ENCODE assay signal across 8 cellular contexts in genomic region chr5:65928341-65928752, GRCh38. TPM values are rescaled to one million over a fixed set of nuclear protein-coding genes. Genes with fewer than 3 reads are reported as not detected.
DNase-seq lines count a peak whose midpoint lies in the region; ATAC-seq and TF ChIP-seq lines count a peak whose summit lies in the region.

No MANE protein-coding gene starts in this region.

- peak overlapping the region; percentile 97 for H3K27ac ChIP-seq in cardiac muscle cell
- H3K27ac ChIP-seq in uterus = peak overlapping the region; percentile 99 to 100

- H3K36me3 ChIP-seq in cardiac muscle cell = no peaks in the 10 kb centered on the region
- no peaks in the 10 kb centered on the region for H3K36me3 ChIP-seq in uterus

- no peaks in the 10 kb centered on the region for H3K27me3 ChIP-seq in cardiac muscle cell
- H3K27me3 ChIP-seq in uterus = no peaks in the 10 kb centered on the region

- intact Hi-C loops in left ventricle myocardium superior (cut with micrococcal nuclease) = loop anchor here (5.0 kb wide), 1 partner anchor 214 kb away; the partner anchor contains the start of gene SREK1
- intact Hi-C loops in uterus (cut with DNase I; ENCODE audit: low total_unique reads) = no loop called here

- TF ChIP-seq CTCF in cardiac muscle cell (IDR thresholded peaks at IDR 0.05; ENCODE audit: low read depth, low read length) (no peak), astrocyte of the cerebellum (IDR thresholded peaks at IDR 0.05; ENCODE audit: low read depth, low read length, missing control alignments) (no peak), uterus (IDR thresholded peaks at IDR 0.05) (no peak)

- no peak for TF ChIP-seq POLR2A in uterus (IDR thresholded peaks at IDR 0.05)

- ATAC-seq in left ventricle myocardium superior (no peak), GM19328 (IDR thresholded peaks at IDR 0.05; ENCODE audit: unreplicated experiment) (no peak)

- no peaks in the 10 kb centered on the region for H3K4me1 ChIP-seq in cardiac muscle cell (ENCODE audit: low read depth)
- peaks cover 0 to 9% of the 10 kb centered on the region in 2 donors for H3K4me1 ChIP-seq in uterus

- DNase-seq in cardiac muscle cell (ENCODE audit: low read depth in 1 of 2, low spot score in 1 of 2) (peak in 1 of 2 donors; percentile 9), left ventricle myocardium superior (no peak), astrocyte of the cerebellum (ENCODE audit: low read depth) (no peak), lung microvascular endothelial cell (ENCODE audit: low read depth in 2 of 2) (peak; percentile 8 to 12), uterus (no peak), COLO829 (ENCODE audit: low spot score) (no peak)
- no peak for DNase-seq in activated CD4-positive, alpha-beta T cell treated with anti-CD3 and anti-CD28 coated beads for 1 hour

- in situ Hi-C loops in astrocyte of the cerebellum (cut with HindIII; ENCODE audit: low sequenced_read_pairs) = no loop called here

- H3K9me3 ChIP-seq in cardiac muscle cell (ENCODE audit: low read depth) (no peaks in the 10 kb centered on the region), uterus (no peaks in the 10 kb centered on the region)

- H3K4me3 ChIP-seq in cardiac muscle cell = peak overlapping the region; percentile 66
- peak overlapping the region; percentile 77 for H3K4me3 ChIP-seq in astrocyte of the cerebellum (ENCODE audit: low read depth, low read length)
- H3K4me3 ChIP-seq in uterus = peak overlapping the region; percentile 92 to 96

RNA-seq across cellular contexts. Expression of gene ERBIN, which starts 2.0 kb away (rescaled TPM):
- total RNA-seq in cardiac muscle cell = 28.9 and 35.1 TPM in 2 replicates
- 22.3 and 35.2 TPM in 2 replicates for polyA plus RNA-seq in cardiac muscle cell
- total RNA-seq in left ventricle myocardium superior = 39.6 TPM
- total RNA-seq in lung microvascular endothelial cell = 43.8 and 55.2 TPM in 2 replicates
- 100 to 1,000 TPM in 1 of 4 donors, 10 to 100 TPM in 3; 26.1 to 159 (median 81.8) TPM for total RNA-seq in uterus

Comparison
In these comparisons a context has a peak if more than half of its experiments do, and no peak if none do; other contexts are left out.
1. DNase-seq: peak in lung microvascular endothelial cell (2 of 2); none in left ventricle myocardium superior (single experiment), astrocyte of the cerebellum (single experiment), uterus (0 of 2), COLO829 (single experiment) and activated CD4-positive, alpha-beta T cell treated with anti-CD3 and anti-CD28 coated beads for 1 hour (single experiment).
2. Peak in every context shown above with its lines, with median percentiles within 50 percentile points of each other: H3K4me3 ChIP-seq.